ENCODE assay signal across 16 cellular contexts in the genomic region with DNA sequence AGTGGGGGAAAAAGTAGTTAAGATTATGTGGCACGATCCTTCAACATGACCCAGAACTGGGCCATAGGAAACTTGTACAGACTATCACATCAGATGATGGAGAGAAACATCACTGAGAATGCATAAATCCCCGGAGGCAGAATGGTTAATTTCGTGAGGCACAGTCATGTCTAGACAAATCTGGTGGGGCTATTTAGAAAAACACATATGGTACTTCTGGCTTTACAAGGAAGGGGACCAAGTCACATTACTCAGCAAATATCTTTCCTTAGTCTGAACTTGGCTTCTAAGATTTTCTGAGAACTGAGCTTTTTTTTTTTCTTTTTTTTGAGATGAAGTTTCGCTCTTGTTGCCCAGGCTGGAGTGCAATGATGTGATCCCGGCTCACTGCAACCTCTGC. TPM values are rescaled to one million over a fixed set of nuclear protein-coding genes. Genes with fewer than 3 reads are reported as not detected.
"Had no signal": no experiment of that assay in that cellular context is flagged by ENCODE, and none has a peak within 500 bp of the region (broad histone marks: within the 10 kb centered on the region; RNA-seq: fewer than 3 reads in every experiment).

No MANE protein-coding gene starts in this region.

- H3K4me3 Mint-ChIP-seq: activated naive CD4-positive, alpha-beta T cell treated with anti-CD3 and anti-CD28 coated beads, Interleukin-2, amount 10 ng/mL, durations not matched to agents 7 days and 5 days; memory B cell; nephron; stimulated activated naive CD8-positive, alpha-beta T cell treated with anti-CD3 and anti-CD28 coated beads, Interleukin-15, amount 100 ng/mL, for 72 hours had no signal

- H3K36me3 Mint-ChIP-seq: activated naive CD4-positive, alpha-beta T cell treated with anti-CD3 and anti-CD28 coated beads, Interleukin-2, amount 10 ng/mL, durations not matched to agents 7 days and 5 days; memory B cell had no signal

- H3K9me3 ChIP-seq: colonic mucosa, left lung, testis, upper lobe of right lung had no signal

- H3K4me1 ChIP-seq: colonic mucosa had no signal

- H3K27ac ChIP-seq: colonic mucosa, left lung, testis, upper lobe of right lung, WERI-Rb-1 had no signal

- H3K4me3 ChIP-seq: colonic mucosa, left lung, testis, upper lobe of right lung had no signal

- H3K9me3 Mint-ChIP-seq: activated naive CD4-positive, alpha-beta T cell treated with anti-CD3 and anti-CD28 coated beads, Interleukin-2, amount 10 ng/mL, durations not matched to agents 7 days and 5 days; activated T-helper 2 cell treated with anti-CD3 and anti-CD28 coated beads, Interferon-gamma antibody, Interleukin-2, Interleukin-4, amounts not matched to agents 10 μg/mL and 5 μg/mL and 100 μg/mL, durations not matched to agents 14 hours and 24 hours and 36 hours; memory B cell; nephron; stimulated activated naive CD8-positive, alpha-beta T cell treated with anti-CD3 and anti-CD28 coated beads, Interleukin-15, amount 100 ng/mL, for 72 hours had no signal

- H3K27ac Mint-ChIP-seq: activated naive CD4-positive, alpha-beta T cell treated with anti-CD3 and anti-CD28 coated beads, Interleukin-2, amount 10 ng/mL, durations not matched to agents 7 days and 5 days; activated T-helper 2 cell treated with anti-CD3 and anti-CD28 coated beads, Interferon-gamma antibody, Interleukin-2, Interleukin-4, amounts not matched to agents 10 μg/mL and 5 μg/mL and 100 μg/mL, durations not matched to agents 14 hours and 24 hours and 36 hours; memory B cell; nephron; stimulated activated naive CD8-positive, alpha-beta T cell treated with anti-CD3 and anti-CD28 coated beads, Interleukin-15, amount 100 ng/mL, for 72 hours had no signal

- H3K27me3 Mint-ChIP-seq: activated naive CD4-positive, alpha-beta T cell treated with anti-CD3 and anti-CD28 coated beads, Interleukin-2, amount 10 ng/mL, durations not matched to agents 7 days and 5 days; memory B cell; stimulated activated naive CD8-positive, alpha-beta T cell treated with anti-CD3 and anti-CD28 coated beads, Interleukin-15, amount 100 ng/mL, for 72 hours had no signal

- H3K36me3 ChIP-seq: colonic mucosa, left lung, upper lobe of right lung, WERI-Rb-1 had no signal

- H3K27me3 ChIP-seq: colonic mucosa, left lung, testis, upper lobe of right lung had no signal

- DNase-seq: activated CD4-positive, alpha-beta T cell treated with anti-CD3 and anti-CD28 coated beads for 4 hours; activated naive CD4-positive, alpha-beta T cell treated with anti-CD3 and anti-CD28 coated beads, Interleukin-2, amount 10 ng/mL, durations not matched to agents 7 days and 5 days; activated T-cell treated with anti-CD3 and anti-CD28 coated beads for 4 hours; caudate nucleus; colonic mucosa; effector CD8-positive, alpha-beta T cell; left lung; stimulated activated CD4-positive, alpha-beta T cell treated with anti-CD3 and anti-CD28 coated beads, Interleukin-4, amount 100 ng/mL, for 1 hour; stimulated activated naive CD8-positive, alpha-beta T cell treated with anti-CD3 and anti-CD28 coated beads, Interleukin-15, amount 100 ng/mL, for 72 hours; T-helper 1 cell; testis; upper lobe of right lung; WERI-Rb-1 had no signal

- ATAC-seq: left lung; stimulated activated naive CD8-positive, alpha-beta T cell treated with anti-CD3 and anti-CD28 coated beads, Interleukin-15, amount 100 ng/mL, for 72 hours; upper lobe of right lung had no signal

RNA-seq across cellular contexts. Expression of gene FBLIM1, which starts 58.1 kb away (rescaled TPM):
- total RNA-seq: activated T-helper 2 cell treated with anti-CD3 and anti-CD28 coated beads, Interferon-gamma antibody, Interleukin-2, Interleukin-4, amounts not matched to agents 10 μg/mL and 5 μg/mL and 100 μg/mL, durations not matched to agents 14 hours and 24 hours and 36 hours had no signal
